Comparison of ENCODE assay signal across 8 cellular contexts in the genomic region with DNA sequence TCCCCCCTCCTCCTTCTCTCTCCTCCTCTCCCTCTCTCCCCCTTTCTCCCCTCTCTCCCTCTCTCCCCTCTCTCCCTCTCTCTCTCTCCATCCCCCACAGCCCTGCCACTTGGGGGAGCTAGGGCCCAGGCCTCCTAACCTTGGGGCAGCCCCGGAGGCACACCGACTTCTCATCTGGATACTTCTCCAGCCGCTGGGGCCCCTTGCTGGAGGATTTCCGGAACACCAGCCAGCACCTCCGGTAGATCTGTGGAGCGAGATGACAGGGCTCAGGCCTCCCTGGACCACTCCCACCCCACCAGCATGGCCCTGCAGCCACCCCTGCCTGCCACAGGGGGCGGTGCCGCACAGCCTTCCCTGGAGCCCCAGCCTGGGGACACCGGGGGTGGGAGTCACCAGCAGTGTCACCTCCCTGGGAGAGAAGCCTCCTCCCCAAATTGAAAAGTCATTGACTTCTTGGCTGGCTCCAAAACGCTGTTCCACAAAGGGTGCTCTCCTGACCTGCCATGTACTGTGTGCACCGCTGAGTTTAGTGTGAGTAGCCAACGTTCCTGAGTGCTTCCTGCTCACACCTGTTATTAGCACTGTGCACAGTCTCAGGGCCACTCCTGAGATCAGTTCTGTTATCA. TPM values are rescaled to one million over a fixed set of nuclear protein-coding genes. Genes with fewer than 3 reads are reported as not detected.
DNase-seq lines count a peak whose midpoint lies in the region; ATAC-seq lines count a peak whose summit lies in the region.

No MANE protein-coding gene starts in this region.

- POLR2A ChIA-PET in T-cell (lab: Charles Lee): interaction anchor here in 1 of 2 donors (0.9 kb wide), 1 partner anchor 45 kb away, joined by 3 read pairs; no protein-coding TSS in a partner anchor
- POLR2A ChIA-PET in activated naive CD8-positive, alpha-beta T cell treated with anti-CD3 and anti-CD28 coated beads, Interleukin-2, amount 10 ng/mL, durations not matched to agents 7 days and 5 days (lab: Charles Lee): interaction anchor here (1.0 to 1.6 kb wide), 2 partner anchors 29 to 44 kb away, joined by 3 to 5 read pairs; partner anchors contain the start of genes CIAPIN1 and COQ9

- peaks cover 13% of the 10 kb centered on the region for H3K36me3 Mint-ChIP-seq in T-cell
- H3K36me3 Mint-ChIP-seq in activated naive CD8-positive, alpha-beta T cell treated with anti-CD3 and anti-CD28 coated beads, Interleukin-2, amount 10 ng/mL, durations not matched to agents 7 days and 5 days: peaks cover 7% of the 10 kb centered on the region

- H3K9me3 Mint-ChIP-seq in T-cell: no peaks in the 10 kb centered on the region
- H3K9me3 Mint-ChIP-seq in activated naive CD8-positive, alpha-beta T cell treated with anti-CD3 and anti-CD28 coated beads, Interleukin-2, amount 10 ng/mL, durations not matched to agents 7 days and 5 days: no peaks in the 10 kb centered on the region

- peak; percentile 90 for ATAC-seq in GM19455 (IDR thresholded peaks at IDR 0.05; ENCODE audit: unreplicated experiment)
- peak; percentile 72 for ATAC-seq in HG03469 (IDR thresholded peaks at IDR 0.05; ENCODE audit: unreplicated experiment)
- peak; percentile 90 to 93 (median 92) for ATAC-seq in T-cell (replicated peaks in 1 of 4)
- ATAC-seq in activated naive CD8-positive, alpha-beta T cell treated with anti-CD3 and anti-CD28 coated beads, Interleukin-2, amount 10 ng/mL, durations not matched to agents 7 days and 5 days (ENCODE audit: low read depth): peak; percentile 97

- no peaks in the 10 kb centered on the region for H3K27me3 Mint-ChIP-seq in T-cell
- H3K27me3 Mint-ChIP-seq in activated naive CD8-positive, alpha-beta T cell treated with anti-CD3 and anti-CD28 coated beads, Interleukin-2, amount 10 ng/mL, durations not matched to agents 7 days and 5 days: no peaks in the 10 kb centered on the region

- peaks cover 13 to 19% (median 17%) of the 10 kb centered on the region in 3 donors for H3K4me1 Mint-ChIP-seq in T-cell
- H3K4me1 Mint-ChIP-seq in activated naive CD8-positive, alpha-beta T cell treated with anti-CD3 and anti-CD28 coated beads, Interleukin-2, amount 10 ng/mL, durations not matched to agents 7 days and 5 days: peaks cover 15% of the 10 kb centered on the region

- DNase-seq in D341Med (ENCODE audit: low spot score): peak; percentile 85
- DNase-seq in T-cell: peak; percentile 43 to 76 (median 64)
- peak; percentile 89 for DNase-seq in activated naive CD8-positive, alpha-beta T cell treated with anti-CD3 and anti-CD28 coated beads, Interleukin-2, amount 10 ng/mL, durations not matched to agents 7 days and 5 days
- DNase-seq in iPS-NIHi7 (ENCODE audit: extremely low spot score): peak; percentile 88
- peak; percentile 72 to 76 for DNase-seq in stimulated activated CD8-positive, alpha-beta memory T cell treated with anti-CD3 and anti-CD28 coated beads, Interleukin-15, amount 100 ng/mL, for 48 hours (ENCODE audit: low read depth in 2 of 2)
- DNase-seq in NCI-H187 (lab: John Stamatoyannopoulos, UW): no peak

- peak overlapping the region in 1 of 2 donors; percentile 72 for H3K27ac Mint-ChIP-seq in T-cell
- peak overlapping the region; percentile 88 for H3K27ac Mint-ChIP-seq in activated naive CD8-positive, alpha-beta T cell treated with anti-CD3 and anti-CD28 coated beads, Interleukin-2, amount 10 ng/mL, durations not matched to agents 7 days and 5 days

- peak overlapping the region in 1 of 3 donors; percentile 34 for H3K4me3 Mint-ChIP-seq in T-cell
- peak overlapping the region; percentile 62 for H3K4me3 Mint-ChIP-seq in activated naive CD8-positive, alpha-beta T cell treated with anti-CD3 and anti-CD28 coated beads, Interleukin-2, amount 10 ng/mL, durations not matched to agents 7 days and 5 days

- CTCF ChIA-PET in T-cell (lab: Charles Lee): interaction anchor here in 1 of 2 donors (0.6 to 0.7 kb wide), 3 partner anchors 16 to 177 kb away, joined by 3 to 13 read pairs (median 3); no protein-coding TSS in a partner anchor

RNA-seq across cellular contexts. Expression of gene DOK4, which starts 10.5 kb away (rescaled TPM):
- 1 to 10 TPM; 2.2 to 4.1 (median 3.1) TPM for total RNA-seq in T-cell
- 1 to 10 TPM; 6.3 to 6.4 TPM for total RNA-seq in activated naive CD8-positive, alpha-beta T cell treated with anti-CD3 and anti-CD28 coated beads, Interleukin-2, amount 10 ng/mL, durations not matched to agents 7 days and 5 days

RNA-seq across cellular contexts. Expression of gene POLR2C, which starts 13.3 kb away (rescaled TPM):
- 10 to 100 TPM; 63.8 to 93.9 (median 69.0) TPM for total RNA-seq in T-cell
- 10 to 100 TPM; 61.1 to 63.6 TPM for total RNA-seq in activated naive CD8-positive, alpha-beta T cell treated with anti-CD3 and anti-CD28 coated beads, Interleukin-2, amount 10 ng/mL, durations not matched to agents 7 days and 5 days

RNA-seq across cellular contexts. Expression of gene COQ9, which starts 28.5 kb away (rescaled TPM):
- 10 to 100 TPM; 18.0 to 35.3 (median 34.2) TPM for total RNA-seq in T-cell
- 10 to 100 TPM; 37.1 to 40.3 TPM for total RNA-seq in activated naive CD8-positive, alpha-beta T cell treated with anti-CD3 and anti-CD28 coated beads, Interleukin-2, amount 10 ng/mL, durations not matched to agents 7 days and 5 days

RNA-seq across cellular contexts. Expression of gene CIAPIN1, which starts 28.6 kb away (rescaled TPM):
- 10 to 100 TPM; 26.5 to 46.8 (median 28.5) TPM for total RNA-seq in T-cell
- total RNA-seq in activated naive CD8-positive, alpha-beta T cell treated with anti-CD3 and anti-CD28 coated beads, Interleukin-2, amount 10 ng/mL, durations not matched to agents 7 days and 5 days: 10 to 100 TPM; 36.7 to 37.7 TPM

Comparison
In these comparisons a context has a peak if more than half of its experiments do, and no peak if none do; other contexts are left out.
1. DNase-seq: peak in D341Med (single experiment), T-cell (34 of 34), activated naive CD8-positive, alpha-beta T cell treated with anti-CD3 and anti-CD28 coated beads, Interleukin-2, amount 10 ng/mL, durations not matched to agents 7 days and 5 days (single experiment), iPS-NIHi7 (single experiment) and stimulated activated CD8-positive, alpha-beta memory T cell treated with anti-CD3 and anti-CD28 coated beads, Interleukin-15, amount 100 ng/mL, for 48 hours (2 of 2); none in NCI-H187 (0 of 2).
2. Peak in every context shown above with its lines, with median percentiles within 50 percentile points of each other: ATAC-seq.